Comparison of ENCODE assay signal across 1 cellular context in the genomic region with DNA sequence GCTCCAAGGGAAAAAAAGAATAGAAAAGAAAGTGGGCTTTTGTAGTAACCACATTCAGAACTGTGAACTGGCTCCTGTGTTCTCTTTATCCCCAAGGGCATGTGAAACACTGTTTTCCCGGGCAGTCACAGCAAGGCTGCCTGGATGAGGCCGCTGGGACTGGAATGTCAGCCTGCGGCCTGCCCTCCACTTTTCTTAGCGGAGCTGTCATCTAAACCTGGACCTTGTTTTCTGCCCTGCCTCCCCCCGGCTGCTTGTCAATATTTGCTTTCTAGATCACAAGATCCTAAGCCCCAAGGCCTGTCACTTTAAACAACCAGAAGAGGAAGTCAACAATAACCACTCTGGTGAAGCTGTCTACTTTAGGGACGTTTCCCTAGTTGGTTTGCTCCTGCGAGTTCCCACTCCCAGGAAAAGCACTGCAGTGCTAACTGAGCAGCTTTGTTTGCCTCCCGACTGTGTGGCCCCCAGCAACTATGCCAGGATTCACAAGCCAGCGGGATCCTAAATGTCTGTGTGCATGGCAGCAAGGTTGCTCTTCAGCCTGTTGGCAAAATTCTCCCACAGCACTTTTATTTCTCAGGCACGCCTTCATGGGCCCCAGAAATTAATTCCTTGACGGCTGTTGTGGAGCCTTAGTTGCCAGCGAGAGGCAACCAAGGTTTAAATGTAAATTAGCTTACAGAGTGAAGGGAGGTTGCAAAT.
TF ChIP-seq lines count a peak whose summit lies in the region.

No MANE protein-coding gene starts in this region.

TF ChIP-seq in HepG2, 621 proteins besides CTCF, POLR2A, EP300 and RAD21 (continued from another document and continues in another):
- no peak for TF ChIP-seq KAT2B (IDR thresholded peaks at IDR 0.05; ENCODE audit: borderline replicate concordance, low read depth, low read length)
- TF ChIP-seq, protein P1, sequence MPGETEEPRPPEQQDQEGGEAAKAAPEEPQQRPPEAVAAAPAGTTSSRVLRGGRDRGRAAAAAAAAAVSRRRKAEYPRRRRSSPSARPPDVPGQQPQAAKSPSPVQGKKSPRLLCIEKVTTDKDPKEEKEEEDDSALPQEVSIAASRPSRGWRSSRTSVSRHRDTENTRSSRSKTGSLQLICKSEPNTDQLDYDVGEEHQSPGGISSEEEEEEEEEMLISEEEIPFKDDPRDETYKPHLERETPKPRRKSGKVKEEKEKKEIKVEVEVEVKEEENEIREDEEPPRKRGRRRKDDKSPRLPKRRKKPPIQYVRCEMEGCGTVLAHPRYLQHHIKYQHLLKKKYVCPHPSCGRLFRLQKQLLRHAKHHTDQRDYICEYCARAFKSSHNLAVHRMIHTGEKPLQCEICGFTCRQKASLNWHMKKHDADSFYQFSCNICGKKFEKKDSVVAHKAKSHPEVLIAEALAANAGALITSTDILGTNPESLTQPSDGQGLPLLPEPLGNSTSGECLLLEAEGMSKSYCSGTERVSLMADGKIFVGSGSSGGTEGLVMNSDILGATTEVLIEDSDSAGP (CRISPR knock-in tag; IDR thresholded peaks at IDR 0.05; ENCODE audit: borderline replicate concordance), result peak; percentile 98
- TF ChIP-seq, protein P2, sequence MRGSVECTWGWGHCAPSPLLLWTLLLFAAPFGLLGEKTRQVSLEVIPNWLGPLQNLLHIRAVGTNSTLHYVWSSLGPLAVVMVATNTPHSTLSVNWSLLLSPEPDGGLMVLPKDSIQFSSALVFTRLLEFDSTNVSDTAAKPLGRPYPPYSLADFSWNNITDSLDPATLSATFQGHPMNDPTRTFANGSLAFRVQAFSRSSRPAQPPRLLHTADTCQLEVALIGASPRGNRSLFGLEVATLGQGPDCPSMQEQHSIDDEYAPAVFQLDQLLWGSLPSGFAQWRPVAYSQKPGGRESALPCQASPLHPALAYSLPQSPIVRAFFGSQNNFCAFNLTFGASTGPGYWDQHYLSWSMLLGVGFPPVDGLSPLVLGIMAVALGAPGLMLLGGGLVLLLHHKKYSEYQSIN (CRISPR knock-in tag; IDR thresholded peaks at IDR 0.05; ENCODE audit: borderline replicate concordance), result no peak
- no peak for TF ChIP-seq PCBP2 (optimal IDR thresholded peaks at IDR 0.05; ENCODE audit: low read depth, low read length, poor library complexity, severe bottlenecking)
- TF ChIP-seq CBFB (CRISPR knock-in tag; IDR thresholded peaks at IDR 0.05), result peak; percentile 94
- TF ChIP-seq ZNF207 (IDR thresholded peaks at IDR 0.05; ENCODE audit: borderline replicate concordance), result no peak
- TF ChIP-seq BRCA1 (CRISPR knock-in tag; IDR thresholded peaks at IDR 0.05), result peak; percentile 98
- TF ChIP-seq, protein P3, sequence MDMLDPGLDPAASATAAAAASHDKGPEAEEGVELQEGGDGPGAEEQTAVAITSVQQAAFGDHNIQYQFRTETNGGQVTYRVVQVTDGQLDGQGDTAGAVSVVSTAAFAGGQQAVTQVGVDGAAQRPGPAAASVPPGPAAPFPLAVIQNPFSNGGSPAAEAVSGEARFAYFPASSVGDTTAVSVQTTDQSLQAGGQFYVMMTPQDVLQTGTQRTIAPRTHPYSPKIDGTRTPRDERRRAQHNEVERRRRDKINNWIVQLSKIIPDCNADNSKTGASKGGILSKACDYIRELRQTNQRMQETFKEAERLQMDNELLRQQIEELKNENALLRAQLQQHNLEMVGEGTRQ (IDR thresholded peaks at IDR 0.05; ENCODE audit: low read depth, low read length), result no peak
- TF ChIP-seq, protein P3 (CRISPR knock-in tag; IDR thresholded peaks at IDR 0.05; ENCODE audit: borderline replicate concordance), result no peak; the same call in 1 of the 2 replicates
- TF ChIP-seq PRMT3 (CRISPR knock-in tag; IDR thresholded peaks at IDR 0.05; ENCODE audit: borderline replicate concordance, low read depth), result peak; percentile 77; the same call in 1 of the 2 replicates
- TF ChIP-seq HOXD1 (CRISPR knock-in tag; IDR thresholded peaks at IDR 0.05), result peak; percentile 99
- no peak for TF ChIP-seq ZNF30 (CRISPR knock-in tag; IDR thresholded peaks at IDR 0.05)
- no peak for TF ChIP-seq SYNCRIP (IDR thresholded peaks at IDR 0.05; ENCODE audit: insufficient read depth, low read depth, low read length)
- TF ChIP-seq NR2F2 (IDR thresholded peaks at IDR 0.05; ENCODE audit: borderline replicate concordance, low read depth), result peak; percentile 88; the same call in 1 of the 2 replicates
- peak; percentile 98 for TF ChIP-seq IRF2 (CRISPR knock-in tag; IDR thresholded peaks at IDR 0.05)
- TF ChIP-seq ZNF878 (CRISPR knock-in tag; IDR thresholded peaks at IDR 0.05), result peak; percentile 99
- TF ChIP-seq ZNF143 (CRISPR knock-in tag; IDR thresholded peaks at IDR 0.05), result peak; percentile 64
- TF ChIP-seq ISX (CRISPR knock-in tag; conservative IDR thresholded peaks at IDR 0.05), result no peak
- peak; percentile 60; the same call in 1 of the 2 replicates for TF ChIP-seq SNAI1 (CRISPR knock-in tag; IDR thresholded peaks at IDR 0.05; ENCODE audit: borderline replicate concordance)
- peak; percentile 99 for TF ChIP-seq MIER3 (CRISPR knock-in tag; IDR thresholded peaks at IDR 0.05; ENCODE audit: borderline replicate concordance)
- TF ChIP-seq ATM (IDR thresholded peaks at IDR 0.05; ENCODE audit: borderline replicate concordance), result no peak
- peak; percentile 100 for TF ChIP-seq MEIS2 (CRISPR knock-in tag; IDR thresholded peaks at IDR 0.05)
- TF ChIP-seq POGZ (CRISPR knock-in tag; IDR thresholded peaks at IDR 0.05), result peak; percentile 91
- TF ChIP-seq, protein P4, sequence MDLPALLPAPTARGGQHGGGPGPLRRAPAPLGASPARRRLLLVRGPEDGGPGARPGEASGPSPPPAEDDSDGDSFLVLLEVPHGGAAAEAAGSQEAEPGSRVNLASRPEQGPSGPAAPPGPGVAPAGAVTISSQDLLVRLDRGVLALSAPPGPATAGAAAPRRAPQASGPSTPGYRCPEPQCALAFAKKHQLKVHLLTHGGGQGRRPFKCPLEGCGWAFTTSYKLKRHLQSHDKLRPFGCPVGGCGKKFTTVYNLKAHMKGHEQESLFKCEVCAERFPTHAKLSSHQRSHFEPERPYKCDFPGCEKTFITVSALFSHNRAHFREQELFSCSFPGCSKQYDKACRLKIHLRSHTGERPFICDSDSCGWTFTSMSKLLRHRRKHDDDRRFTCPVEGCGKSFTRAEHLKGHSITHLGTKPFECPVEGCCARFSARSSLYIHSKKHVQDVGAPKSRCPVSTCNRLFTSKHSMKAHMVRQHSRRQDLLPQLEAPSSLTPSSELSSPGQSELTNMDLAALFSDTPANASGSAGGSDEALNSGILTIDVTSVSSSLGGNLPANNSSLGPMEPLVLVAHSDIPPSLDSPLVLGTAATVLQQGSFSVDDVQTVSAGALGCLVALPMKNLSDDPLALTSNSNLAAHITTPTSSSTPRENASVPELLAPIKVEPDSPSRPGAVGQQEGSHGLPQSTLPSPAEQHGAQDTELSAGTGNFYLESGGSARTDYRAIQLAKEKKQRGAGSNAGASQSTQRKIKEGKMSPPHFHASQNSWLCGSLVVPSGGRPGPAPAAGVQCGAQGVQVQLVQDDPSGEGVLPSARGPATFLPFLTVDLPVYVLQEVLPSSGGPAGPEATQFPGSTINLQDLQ (CRISPR knock-in tag; IDR thresholded peaks at IDR 0.05), result 0 out of 2 replicates have a peak, but pooled peaks have one; percentile 21
- peak; percentile 86 for TF ChIP-seq THAP11 (CRISPR knock-in tag; IDR thresholded peaks at IDR 0.05)
- TF ChIP-seq, protein P5, sequence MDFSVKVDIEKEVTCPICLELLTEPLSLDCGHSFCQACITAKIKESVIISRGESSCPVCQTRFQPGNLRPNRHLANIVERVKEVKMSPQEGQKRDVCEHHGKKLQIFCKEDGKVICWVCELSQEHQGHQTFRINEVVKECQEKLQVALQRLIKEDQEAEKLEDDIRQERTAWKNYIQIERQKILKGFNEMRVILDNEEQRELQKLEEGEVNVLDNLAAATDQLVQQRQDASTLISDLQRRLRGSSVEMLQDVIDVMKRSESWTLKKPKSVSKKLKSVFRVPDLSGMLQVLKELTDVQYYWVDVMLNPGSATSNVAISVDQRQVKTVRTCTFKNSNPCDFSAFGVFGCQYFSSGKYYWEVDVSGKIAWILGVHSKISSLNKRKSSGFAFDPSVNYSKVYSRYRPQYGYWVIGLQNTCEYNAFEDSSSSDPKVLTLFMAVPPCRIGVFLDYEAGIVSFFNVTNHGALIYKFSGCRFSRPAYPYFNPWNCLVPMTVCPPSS (IDR thresholded peaks at IDR 0.05), result no peak
- TF ChIP-seq ZNF234 (CRISPR knock-in tag; conservative IDR thresholded peaks at IDR 0.05), result no peak
- TF ChIP-seq, protein P6, sequence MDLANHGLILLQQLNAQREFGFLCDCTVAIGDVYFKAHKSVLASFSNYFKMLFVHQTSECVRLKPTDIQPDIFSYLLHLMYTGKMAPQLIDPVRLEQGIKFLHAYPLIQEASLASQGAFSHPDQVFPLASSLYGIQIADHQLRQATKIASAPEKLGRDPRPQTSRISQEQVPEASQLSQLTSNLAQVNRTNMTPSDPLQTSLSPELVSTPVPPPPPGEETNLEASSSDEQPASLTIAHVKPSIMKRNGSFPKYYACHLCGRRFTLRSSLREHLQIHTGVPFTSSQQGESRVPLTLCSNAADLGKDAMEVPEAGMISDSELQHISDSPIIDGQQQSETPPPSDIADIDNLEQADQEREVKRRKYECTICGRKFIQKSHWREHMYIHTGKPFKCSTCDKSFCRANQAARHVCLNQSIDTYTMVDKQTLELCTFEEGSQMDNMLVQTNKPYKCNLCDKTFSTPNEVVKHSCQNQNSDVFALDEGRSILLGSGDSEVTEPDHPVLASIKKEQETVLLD (CRISPR knock-in tag; IDR thresholded peaks at IDR 0.05; ENCODE audit: low read depth), result no peak
- TF ChIP-seq, protein P7, sequence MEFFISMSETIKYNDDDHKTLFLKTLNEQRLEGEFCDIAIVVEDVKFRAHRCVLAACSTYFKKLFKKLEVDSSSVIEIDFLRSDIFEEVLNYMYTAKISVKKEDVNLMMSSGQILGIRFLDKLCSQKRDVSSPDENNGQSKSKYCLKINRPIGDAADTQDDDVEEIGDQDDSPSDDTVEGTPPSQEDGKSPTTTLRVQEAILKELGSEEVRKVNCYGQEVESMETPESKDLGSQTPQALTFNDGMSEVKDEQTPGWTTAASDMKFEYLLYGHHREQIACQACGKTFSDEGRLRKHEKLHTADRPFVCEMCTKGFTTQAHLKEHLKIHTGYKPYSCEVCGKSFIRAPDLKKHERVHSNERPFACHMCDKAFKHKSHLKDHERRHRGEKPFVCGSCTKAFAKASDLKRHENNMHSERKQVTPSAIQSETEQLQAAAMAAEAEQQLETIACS (CRISPR knock-in tag; IDR thresholded peaks at IDR 0.05), result peak; percentile 45; the same call in 1 of the 2 replicates
- TF ChIP-seq ZNF713 (CRISPR knock-in tag; IDR thresholded peaks at IDR 0.05), result no peak
- TF ChIP-seq, protein P8, sequence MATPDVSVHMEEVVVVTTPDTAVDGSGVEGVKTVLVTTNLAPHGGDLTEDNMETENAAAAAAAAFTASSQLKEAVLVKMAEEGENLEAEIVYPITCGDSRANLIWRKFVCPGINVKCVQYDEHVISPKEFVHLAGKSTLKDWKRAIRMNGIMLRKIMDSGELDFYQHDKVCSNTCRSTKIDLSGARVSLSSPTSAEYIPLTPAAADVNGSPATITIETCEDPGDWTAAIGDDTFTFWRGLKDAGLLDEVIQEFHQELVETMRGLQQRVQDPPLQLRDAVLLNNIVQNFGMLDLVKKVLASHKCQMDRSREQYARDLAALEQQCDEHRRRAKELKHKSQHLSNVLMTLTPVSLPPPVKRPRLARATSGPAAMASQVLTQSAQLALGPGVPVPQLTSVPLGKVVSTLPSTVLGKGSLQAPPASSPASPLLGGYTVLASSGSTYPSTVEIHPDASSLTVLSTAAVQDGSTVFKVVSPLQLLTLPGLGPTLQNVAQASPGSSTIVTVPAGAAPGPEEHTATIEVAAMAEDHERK (CRISPR knock-in tag; IDR thresholded peaks at IDR 0.05; ENCODE audit: low read depth), result no peak
- TF ChIP-seq, protein P9, sequence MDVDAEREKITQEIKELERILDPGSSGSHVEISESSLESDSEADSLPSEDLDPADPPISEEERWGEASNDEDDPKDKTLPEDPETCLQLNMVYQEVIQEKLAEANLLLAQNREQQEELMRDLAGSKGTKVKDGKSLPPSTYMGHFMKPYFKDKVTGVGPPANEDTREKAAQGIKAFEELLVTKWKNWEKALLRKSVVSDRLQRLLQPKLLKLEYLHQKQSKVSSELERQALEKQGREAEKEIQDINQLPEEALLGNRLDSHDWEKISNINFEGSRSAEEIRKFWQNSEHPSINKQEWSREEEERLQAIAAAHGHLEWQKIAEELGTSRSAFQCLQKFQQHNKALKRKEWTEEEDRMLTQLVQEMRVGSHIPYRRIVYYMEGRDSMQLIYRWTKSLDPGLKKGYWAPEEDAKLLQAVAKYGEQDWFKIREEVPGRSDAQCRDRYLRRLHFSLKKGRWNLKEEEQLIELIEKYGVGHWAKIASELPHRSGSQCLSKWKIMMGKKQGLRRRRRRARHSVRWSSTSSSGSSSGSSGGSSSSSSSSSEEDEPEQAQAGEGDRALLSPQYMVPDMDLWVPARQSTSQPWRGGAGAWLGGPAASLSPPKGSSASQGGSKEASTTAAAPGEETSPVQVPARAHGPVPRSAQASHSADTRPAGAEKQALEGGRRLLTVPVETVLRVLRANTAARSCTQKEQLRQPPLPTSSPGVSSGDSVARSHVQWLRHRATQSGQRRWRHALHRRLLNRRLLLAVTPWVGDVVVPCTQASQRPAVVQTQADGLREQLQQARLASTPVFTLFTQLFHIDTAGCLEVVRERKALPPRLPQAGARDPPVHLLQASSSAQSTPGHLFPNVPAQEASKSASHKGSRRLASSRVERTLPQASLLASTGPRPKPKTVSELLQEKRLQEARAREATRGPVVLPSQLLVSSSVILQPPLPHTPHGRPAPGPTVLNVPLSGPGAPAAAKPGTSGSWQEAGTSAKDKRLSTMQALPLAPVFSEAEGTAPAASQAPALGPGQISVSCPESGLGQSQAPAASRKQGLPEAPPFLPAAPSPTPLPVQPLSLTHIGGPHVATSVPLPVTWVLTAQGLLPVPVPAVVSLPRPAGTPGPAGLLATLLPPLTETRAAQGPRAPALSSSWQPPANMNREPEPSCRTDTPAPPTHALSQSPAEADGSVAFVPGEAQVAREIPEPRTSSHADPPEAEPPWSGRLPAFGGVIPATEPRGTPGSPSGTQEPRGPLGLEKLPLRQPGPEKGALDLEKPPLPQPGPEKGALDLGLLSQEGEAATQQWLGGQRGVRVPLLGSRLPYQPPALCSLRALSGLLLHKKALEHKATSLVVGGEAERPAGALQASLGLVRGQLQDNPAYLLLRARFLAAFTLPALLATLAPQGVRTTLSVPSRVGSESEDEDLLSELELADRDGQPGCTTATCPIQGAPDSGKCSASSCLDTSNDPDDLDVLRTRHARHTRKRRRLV (CRISPR knock-in tag; IDR thresholded peaks at IDR 0.05), result peak; percentile 95
- no peak for TF ChIP-seq MAFK (conservative IDR thresholded peaks at IDR 0.05 in 1 of 2, IDR thresholded peaks at IDR 0.05 in 1 of 2; ENCODE audit: low read length in 2 of 2)
- no peak for TF ChIP-seq ZNF530 (CRISPR knock-in tag; IDR thresholded peaks at IDR 0.05; ENCODE audit: low read depth)
